Comparison of ENCODE assay signal across 20 cellular contexts in genomic region chr11:134640971-134641968, GRCh38.
A peak's percentile ranks its signal among the peaks of the same experiment; 100 is the strongest.
DNase-seq lines count a peak whose midpoint lies in the region; ATAC-seq and TF ChIP-seq lines count a peak whose summit lies in the region.
"Had no signal": no experiment of that assay in that cellular context is flagged by ENCODE, and none has a peak within 500 bp of the region (broad histone marks: within the 10 kb centered on the region; RNA-seq: fewer than 3 reads in every experiment).

No MANE protein-coding gene starts in this region.

- H3K4me1 Mint-ChIP-seq in activated CD8-positive, alpha-beta memory T cell treated with anti-CD3 and anti-CD28 coated beads, Interleukin-2, amount 10 ng/mL, durations not matched to agents 7 days and 5 days = no peaks in the 10 kb centered on the region
- H3K4me1 Mint-ChIP-seq in activated CD4-positive, alpha-beta memory T cell treated with anti-CD3 and anti-CD28 coated beads, Interleukin-2, amount 10 ng/mL, durations not matched to agents 7 days and 5 days = no peaks in the 10 kb centered on the region

- CTCF ChIA-PET in activated CD8-positive, alpha-beta memory T cell treated with anti-CD3 and anti-CD28 coated beads, Interleukin-2, amount 10 ng/mL, durations not matched to agents 7 days and 5 days (lab: Charles Lee) = no interaction called here
- CTCF ChIA-PET in activated CD4-positive, alpha-beta memory T cell treated with anti-CD3 and anti-CD28 coated beads, Interleukin-2, amount 10 ng/mL, durations not matched to agents 7 days and 5 days (lab: Charles Lee) = no interaction called here

- no peak overlapping the region for H3K27ac Mint-ChIP-seq in activated CD8-positive, alpha-beta memory T cell treated with anti-CD3 and anti-CD28 coated beads, Interleukin-2, amount 10 ng/mL, durations not matched to agents 7 days and 5 days
- H3K27ac Mint-ChIP-seq in activated CD4-positive, alpha-beta memory T cell treated with anti-CD3 and anti-CD28 coated beads, Interleukin-2, amount 10 ng/mL, durations not matched to agents 7 days and 5 days = no peak overlapping the region
- H3K27ac Mint-ChIP-seq: CD8-positive, alpha-beta T cell had no signal

- no peaks in the 10 kb centered on the region for H3K27me3 ChIP-seq in foreskin keratinocyte
- H3K27me3 ChIP-seq: Peyer's patch had no signal

- H3K4me1 ChIP-seq in foreskin keratinocyte = no peaks in the 10 kb centered on the region
- H3K4me1 ChIP-seq: BLaER1, Peyer's patch had no signal

- H3K9me3 Mint-ChIP-seq in activated CD8-positive, alpha-beta memory T cell treated with anti-CD3 and anti-CD28 coated beads, Interleukin-2, amount 10 ng/mL, durations not matched to agents 7 days and 5 days (ENCODE audit: low read depth) = no peaks in the 10 kb centered on the region
- H3K9me3 Mint-ChIP-seq in activated CD4-positive, alpha-beta memory T cell treated with anti-CD3 and anti-CD28 coated beads, Interleukin-2, amount 10 ng/mL, durations not matched to agents 7 days and 5 days = no peaks in the 10 kb centered on the region
- H3K9me3 Mint-ChIP-seq: CD8-positive, alpha-beta T cell had no signal

- no peak overlapping the region for H3K4me3 Mint-ChIP-seq in activated CD8-positive, alpha-beta memory T cell treated with anti-CD3 and anti-CD28 coated beads, Interleukin-2, amount 10 ng/mL, durations not matched to agents 7 days and 5 days
- no peak overlapping the region for H3K4me3 Mint-ChIP-seq in activated CD4-positive, alpha-beta memory T cell treated with anti-CD3 and anti-CD28 coated beads, Interleukin-2, amount 10 ng/mL, durations not matched to agents 7 days and 5 days
- H3K4me3 Mint-ChIP-seq: CD8-positive, alpha-beta T cell had no signal

- TF ChIP-seq CTCF in NB4 (IDR thresholded peaks at IDR 0.05; ENCODE audit: low read depth, low read length) = no peak
- no peak for TF ChIP-seq CTCF in foreskin keratinocyte (conservative IDR thresholded peaks at IDR 0.05)

- POLR2A ChIA-PET in activated CD4-positive, alpha-beta memory T cell treated with anti-CD3 and anti-CD28 coated beads, Interleukin-2, amount 10 ng/mL, durations not matched to agents 7 days and 5 days (lab: Charles Lee) = no interaction called here

- no peaks in the 10 kb centered on the region for H3K36me3 Mint-ChIP-seq in activated CD8-positive, alpha-beta memory T cell treated with anti-CD3 and anti-CD28 coated beads, Interleukin-2, amount 10 ng/mL, durations not matched to agents 7 days and 5 days
- no peaks in the 10 kb centered on the region for H3K36me3 Mint-ChIP-seq in activated CD4-positive, alpha-beta memory T cell treated with anti-CD3 and anti-CD28 coated beads, Interleukin-2, amount 10 ng/mL, durations not matched to agents 7 days and 5 days (ENCODE audit: low read depth)
- H3K36me3 Mint-ChIP-seq: CD8-positive, alpha-beta T cell had no signal

- no peak for TF ChIP-seq POLR2A in NB4 (IDR thresholded peaks at IDR 0.05; ENCODE audit: extremely low read depth, insufficient read length)

- H3K4me3 ChIP-seq in NB4 (ENCODE audit: low read depth, low read length) (no peak overlapping the region), skin epidermis (no peak overlapping the region)
- H3K4me3 ChIP-seq: BLaER1, GM23248, Peyer's patch had no signal

- H3K27ac ChIP-seq in foreskin keratinocyte = no peak overlapping the region
- peak overlapping the region in 11 of 21 experiments; percentile 6 to 83 (median 59) for H3K27ac ChIP-seq in skin epidermis
- H3K27ac ChIP-seq: BLaER1, GM23248 had no signal

- ATAC-seq in activated CD8-positive, alpha-beta memory T cell treated with anti-CD3 and anti-CD28 coated beads, Interleukin-2, amount 10 ng/mL, durations not matched to agents 7 days and 5 days = no peak
- peak; percentile 44 for ATAC-seq in foreskin keratinocyte
- ATAC-seq in HG03354 (IDR thresholded peaks at IDR 0.05; ENCODE audit: poor library complexity, severe bottlenecking, unreplicated experiment) = no peak
- ATAC-seq: CD8-positive, alpha-beta T cell; Right ventricle myocardium inferior had no signal

- peak; percentile 18 for DNase-seq in activated CD8-positive, alpha-beta memory T cell treated with anti-CD3 and anti-CD28 coated beads, Interleukin-2, amount 50 U/mL, for 48 hours
- DNase-seq in activated CD8-positive, alpha-beta memory T cell treated with anti-CD3 and anti-CD28 coated beads, Interleukin-2, amount 10 ng/mL, durations not matched to agents 7 days and 5 days = no peak
- DNase-seq in NB4 (ENCODE audit: low read depth) (peak; percentile 32), foreskin keratinocyte (no peak), NCI-H69 (lab: John Stamatoyannopoulos, UW) (no peak)
- DNase-seq in activated CD4-positive, alpha-beta memory T cell treated with anti-CD3 and anti-CD28 coated beads, Interleukin-2, amount 10 ng/mL, durations not matched to agents 7 days and 5 days = no peak
- DNase-seq: Calu3, GM23248, HCEC 1CT, KBM-7, NCI-H1105, NCI-H2081, NCI-H2171 treated with DMSO at 0.1 percent for 48 hours, NCI-H446 had no signal

- H3K27me3 Mint-ChIP-seq in activated CD8-positive, alpha-beta memory T cell treated with anti-CD3 and anti-CD28 coated beads, Interleukin-2, amount 10 ng/mL, durations not matched to agents 7 days and 5 days = peaks cover 9% of the 10 kb centered on the region
- H3K27me3 Mint-ChIP-seq in activated CD4-positive, alpha-beta memory T cell treated with anti-CD3 and anti-CD28 coated beads, Interleukin-2, amount 10 ng/mL, durations not matched to agents 7 days and 5 days = no peaks in the 10 kb centered on the region

Comparison
In these comparisons a context has a peak if more than half of its experiments do, and no peak if none do; other contexts are left out.
1. DNase-seq: peak in activated CD8-positive, alpha-beta memory T cell treated with anti-CD3 and anti-CD28 coated beads, Interleukin-2, amount 50 U/mL, for 48 hours (single experiment) and NB4 (single experiment); none in activated CD8-positive, alpha-beta memory T cell treated with anti-CD3 and anti-CD28 coated beads, Interleukin-2, amount 10 ng/mL, durations not matched to agents 7 days and 5 days (single experiment), foreskin keratinocyte (0 of 2), activated CD4-positive, alpha-beta memory T cell treated with anti-CD3 and anti-CD28 coated beads, Interleukin-2, amount 10 ng/mL, durations not matched to agents 7 days and 5 days (single experiment) and NCI-H69 (single experiment).